In the genomic region with DNA sequence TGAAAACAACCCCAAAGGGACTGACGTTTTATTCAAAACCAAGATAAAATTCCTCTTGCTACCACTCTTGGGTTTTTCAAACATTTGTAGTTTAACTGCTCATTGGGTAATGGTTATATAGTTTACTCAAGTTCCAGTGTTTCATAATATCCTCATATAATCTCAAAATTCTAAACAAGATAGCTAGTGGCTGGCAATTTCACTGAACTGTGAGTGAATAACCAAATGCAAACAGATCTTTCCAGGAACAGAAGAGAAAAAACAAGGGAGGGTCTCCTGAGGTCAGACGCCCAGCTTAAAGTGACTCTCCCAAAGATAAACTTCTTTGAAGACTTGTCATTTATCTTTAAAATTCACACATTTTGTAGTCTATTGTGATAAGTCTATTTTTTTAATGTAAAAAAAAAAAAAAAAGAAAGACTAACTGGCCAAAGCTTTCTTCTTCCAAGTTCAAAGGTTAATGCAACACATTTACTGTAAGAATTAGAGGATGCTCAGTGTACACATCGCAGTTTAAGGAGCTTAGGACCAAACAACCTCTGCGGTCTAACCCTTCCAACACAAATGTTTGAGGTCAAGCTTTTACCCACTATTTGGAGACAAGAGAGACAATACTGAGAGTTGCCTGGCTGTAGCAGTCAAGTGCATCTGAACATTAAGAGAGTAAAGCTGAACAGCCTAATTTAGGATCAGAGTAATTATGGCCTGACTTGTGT, we compare ENCODE assay signal across 1 cellular context.
A peak's percentile ranks its signal among the peaks of the same experiment; 100 is the strongest.
TF ChIP-seq lines count a peak whose summit lies in the region.

No MANE protein-coding gene starts in this region.

TF ChIP-seq in HepG2, 621 proteins besides CTCF, POLR2A, EP300 and RAD21 (continued from another document and continues in another):
- TF ChIP-seq, protein P1, sequence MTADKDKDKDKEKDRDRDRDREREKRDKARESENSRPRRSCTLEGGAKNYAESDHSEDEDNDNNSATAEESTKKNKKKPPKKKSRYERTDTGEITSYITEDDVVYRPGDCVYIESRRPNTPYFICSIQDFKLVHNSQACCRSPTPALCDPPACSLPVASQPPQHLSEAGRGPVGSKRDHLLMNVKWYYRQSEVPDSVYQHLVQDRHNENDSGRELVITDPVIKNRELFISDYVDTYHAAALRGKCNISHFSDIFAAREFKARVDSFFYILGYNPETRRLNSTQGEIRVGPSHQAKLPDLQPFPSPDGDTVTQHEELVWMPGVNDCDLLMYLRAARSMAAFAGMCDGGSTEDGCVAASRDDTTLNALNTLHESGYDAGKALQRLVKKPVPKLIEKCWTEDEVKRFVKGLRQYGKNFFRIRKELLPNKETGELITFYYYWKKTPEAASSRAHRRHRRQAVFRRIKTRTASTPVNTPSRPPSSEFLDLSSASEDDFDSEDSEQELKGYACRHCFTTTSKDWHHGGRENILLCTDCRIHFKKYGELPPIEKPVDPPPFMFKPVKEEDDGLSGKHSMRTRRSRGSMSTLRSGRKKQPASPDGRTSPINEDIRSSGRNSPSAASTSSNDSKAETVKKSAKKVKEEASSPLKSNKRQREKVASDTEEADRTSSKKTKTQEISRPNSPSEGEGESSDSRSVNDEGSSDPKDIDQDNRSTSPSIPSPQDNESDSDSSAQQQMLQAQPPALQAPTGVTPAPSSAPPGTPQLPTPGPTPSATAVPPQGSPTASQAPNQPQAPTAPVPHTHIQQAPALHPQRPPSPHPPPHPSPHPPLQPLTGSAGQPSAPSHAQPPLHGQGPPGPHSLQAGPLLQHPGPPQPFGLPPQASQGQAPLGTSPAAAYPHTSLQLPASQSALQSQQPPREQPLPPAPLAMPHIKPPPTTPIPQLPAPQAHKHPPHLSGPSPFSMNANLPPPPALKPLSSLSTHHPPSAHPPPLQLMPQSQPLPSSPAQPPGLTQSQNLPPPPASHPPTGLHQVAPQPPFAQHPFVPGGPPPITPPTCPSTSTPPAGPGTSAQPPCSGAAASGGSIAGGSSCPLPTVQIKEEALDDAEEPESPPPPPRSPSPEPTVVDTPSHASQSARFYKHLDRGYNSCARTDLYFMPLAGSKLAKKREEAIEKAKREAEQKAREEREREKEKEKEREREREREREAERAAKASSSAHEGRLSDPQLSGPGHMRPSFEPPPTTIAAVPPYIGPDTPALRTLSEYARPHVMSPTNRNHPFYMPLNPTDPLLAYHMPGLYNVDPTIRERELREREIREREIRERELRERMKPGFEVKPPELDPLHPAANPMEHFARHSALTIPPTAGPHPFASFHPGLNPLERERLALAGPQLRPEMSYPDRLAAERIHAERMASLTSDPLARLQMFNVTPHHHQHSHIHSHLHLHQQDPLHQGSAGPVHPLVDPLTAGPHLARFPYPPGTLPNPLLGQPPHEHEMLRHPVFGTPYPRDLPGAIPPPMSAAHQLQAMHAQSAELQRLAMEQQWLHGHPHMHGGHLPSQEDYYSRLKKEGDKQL (CRISPR knock-in tag; IDR thresholded peaks at IDR 0.05; ENCODE audit: low read depth), result 0 out of 2 replicates have a peak, but pooled peaks have one; percentile 65
- no peak for TF ChIP-seq ZNF550 (CRISPR knock-in tag; IDR thresholded peaks at IDR 0.05; ENCODE audit: borderline replicate concordance)
- TF ChIP-seq, protein P2, sequence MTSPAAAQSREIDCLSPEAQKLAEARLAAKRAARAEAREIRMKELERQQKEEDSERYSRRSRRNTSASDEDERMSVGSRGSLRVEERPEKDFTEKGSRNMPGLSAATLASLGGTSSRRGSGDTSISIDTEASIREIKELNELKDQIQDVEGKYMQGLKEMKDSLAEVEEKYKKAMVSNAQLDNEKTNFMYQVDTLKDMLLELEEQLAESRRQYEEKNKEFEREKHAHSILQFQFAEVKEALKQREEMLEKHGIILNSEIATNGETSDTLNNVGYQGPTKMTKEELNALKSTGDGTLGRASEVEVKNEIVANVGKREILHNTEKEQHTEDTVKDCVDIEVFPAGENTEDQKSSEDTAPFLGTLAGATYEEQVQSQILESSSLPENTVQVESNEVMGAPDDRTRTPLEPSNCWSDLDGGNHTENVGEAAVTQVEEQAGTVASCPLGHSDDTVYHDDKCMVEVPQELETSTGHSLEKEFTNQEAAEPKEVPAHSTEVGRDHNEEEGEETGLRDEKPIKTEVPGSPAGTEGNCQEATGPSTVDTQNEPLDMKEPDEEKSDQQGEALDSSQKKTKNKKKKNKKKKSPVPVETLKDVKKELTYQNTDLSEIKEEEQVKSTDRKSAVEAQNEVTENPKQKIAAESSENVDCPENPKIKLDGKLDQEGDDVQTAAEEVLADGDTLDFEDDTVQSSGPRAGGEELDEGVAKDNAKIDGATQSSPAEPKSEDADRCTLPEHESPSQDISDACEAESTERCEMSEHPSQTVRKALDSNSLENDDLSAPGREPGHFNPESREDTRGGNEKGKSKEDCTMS (CRISPR knock-in tag; conservative IDR thresholded peaks at IDR 0.05), result no peak
- 0 out of 2 replicates have a peak, but pooled peaks have one; percentile 9 for TF ChIP-seq ZNF644 (CRISPR knock-in tag; IDR thresholded peaks at IDR 0.05; ENCODE audit: low read depth)
- TF ChIP-seq, protein P3, sequence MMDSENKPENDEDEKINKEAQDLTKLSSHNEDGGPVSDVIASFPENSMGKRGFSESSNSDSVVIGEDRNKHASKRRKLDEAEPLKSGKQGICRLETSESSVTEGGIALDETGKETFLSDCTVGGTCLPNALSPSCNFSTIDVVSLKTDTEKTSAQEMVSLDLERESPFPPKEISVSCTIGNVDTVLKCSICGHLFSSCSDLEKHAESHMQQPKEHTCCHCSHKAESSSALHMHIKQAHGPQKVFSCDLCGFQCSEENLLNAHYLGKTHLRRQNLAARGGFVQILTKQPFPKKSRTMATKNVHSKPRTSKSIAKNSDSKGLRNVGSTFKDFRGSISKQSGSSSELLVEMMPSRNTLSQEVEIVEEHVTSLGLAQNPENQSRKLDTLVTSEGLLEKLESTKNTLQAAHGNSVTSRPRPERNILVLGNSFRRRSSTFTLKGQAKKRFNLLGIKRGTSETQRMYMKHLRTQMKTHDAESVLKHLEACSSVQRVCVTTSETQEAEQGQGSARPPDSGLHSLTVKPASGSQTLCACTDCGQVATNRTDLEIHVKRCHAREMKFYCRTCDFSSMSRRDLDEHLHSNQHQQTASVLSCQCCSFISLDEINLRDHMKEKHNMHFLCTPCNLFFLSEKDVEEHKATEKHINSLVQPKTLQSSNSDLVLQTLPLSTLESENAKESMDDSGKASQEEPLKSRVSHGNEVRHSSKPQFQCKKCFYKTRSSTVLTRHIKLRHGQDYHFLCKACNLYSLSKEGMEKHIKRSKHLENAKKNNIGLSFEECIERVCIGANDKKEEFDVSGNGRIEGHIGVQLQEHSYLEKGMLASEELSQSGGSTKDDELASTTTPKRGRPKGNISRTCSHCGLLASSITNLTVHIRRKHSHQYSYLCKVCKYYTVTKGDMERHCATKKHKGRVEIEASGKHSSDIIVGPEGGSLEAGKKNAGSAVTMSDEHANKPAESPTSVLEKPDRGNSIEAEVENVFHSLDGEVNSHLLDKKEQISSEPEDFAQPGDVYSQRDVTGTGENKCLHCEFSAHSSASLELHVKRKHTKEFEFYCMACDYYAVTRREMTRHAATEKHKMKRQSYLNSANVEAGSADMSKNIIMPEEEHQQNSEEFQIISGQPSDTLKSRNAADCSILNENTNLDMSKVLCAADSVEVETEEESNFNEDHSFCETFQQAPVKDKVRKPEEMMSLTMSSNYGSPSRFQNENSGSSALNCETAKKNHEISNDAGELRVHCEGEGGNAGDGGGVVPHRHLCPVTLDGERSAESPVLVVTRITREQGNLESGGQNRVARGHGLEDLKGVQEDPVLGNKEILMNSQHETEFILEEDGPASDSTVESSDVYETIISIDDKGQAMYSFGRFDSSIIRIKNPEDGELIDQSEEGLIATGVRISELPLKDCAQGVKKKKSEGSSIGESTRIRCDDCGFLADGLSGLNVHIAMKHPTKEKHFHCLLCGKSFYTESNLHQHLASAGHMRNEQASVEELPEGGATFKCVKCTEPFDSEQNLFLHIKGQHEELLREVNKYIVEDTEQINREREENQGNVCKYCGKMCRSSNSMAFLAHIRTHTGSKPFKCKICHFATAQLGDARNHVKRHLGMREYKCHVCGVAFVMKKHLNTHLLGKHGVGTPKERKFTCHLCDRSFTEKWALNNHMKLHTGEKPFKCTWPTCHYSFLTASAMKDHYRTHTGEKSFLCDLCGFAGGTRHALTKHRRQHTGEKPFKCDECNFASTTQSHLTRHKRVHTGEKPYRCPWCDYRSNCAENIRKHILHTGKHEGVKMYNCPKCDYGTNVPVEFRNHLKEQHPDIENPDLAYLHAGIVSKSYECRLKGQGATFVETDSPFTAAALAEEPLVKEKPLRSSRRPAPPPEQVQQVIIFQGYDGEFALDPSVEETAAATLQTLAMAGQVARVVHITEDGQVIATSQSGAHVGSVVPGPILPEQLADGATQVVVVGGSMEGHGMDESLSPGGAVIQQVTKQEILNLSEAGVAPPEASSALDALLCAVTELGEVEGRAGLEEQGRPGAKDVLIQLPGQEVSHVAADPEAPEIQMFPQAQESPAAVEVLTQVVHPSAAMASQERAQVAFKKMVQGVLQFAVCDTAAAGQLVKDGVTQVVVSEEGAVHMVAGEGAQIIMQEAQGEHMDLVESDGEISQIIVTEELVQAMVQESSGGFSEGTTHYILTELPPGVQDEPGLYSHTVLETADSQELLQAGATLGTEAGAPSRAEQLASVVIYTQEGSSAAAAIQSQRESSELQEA (CRISPR knock-in tag; IDR thresholded peaks at IDR 0.05; ENCODE audit: not compliant biosample characterization), result no peak
- TF ChIP-seq ZNF382 (CRISPR knock-in tag; IDR thresholded peaks at IDR 0.05; ENCODE audit: borderline replicate concordance), result no peak
- 0 out of 2 replicates have a peak, but pooled peaks have one; percentile 61 for TF ChIP-seq ZNF3 (CRISPR knock-in tag; IDR thresholded peaks at IDR 0.05)
- TF ChIP-seq, protein P4, sequence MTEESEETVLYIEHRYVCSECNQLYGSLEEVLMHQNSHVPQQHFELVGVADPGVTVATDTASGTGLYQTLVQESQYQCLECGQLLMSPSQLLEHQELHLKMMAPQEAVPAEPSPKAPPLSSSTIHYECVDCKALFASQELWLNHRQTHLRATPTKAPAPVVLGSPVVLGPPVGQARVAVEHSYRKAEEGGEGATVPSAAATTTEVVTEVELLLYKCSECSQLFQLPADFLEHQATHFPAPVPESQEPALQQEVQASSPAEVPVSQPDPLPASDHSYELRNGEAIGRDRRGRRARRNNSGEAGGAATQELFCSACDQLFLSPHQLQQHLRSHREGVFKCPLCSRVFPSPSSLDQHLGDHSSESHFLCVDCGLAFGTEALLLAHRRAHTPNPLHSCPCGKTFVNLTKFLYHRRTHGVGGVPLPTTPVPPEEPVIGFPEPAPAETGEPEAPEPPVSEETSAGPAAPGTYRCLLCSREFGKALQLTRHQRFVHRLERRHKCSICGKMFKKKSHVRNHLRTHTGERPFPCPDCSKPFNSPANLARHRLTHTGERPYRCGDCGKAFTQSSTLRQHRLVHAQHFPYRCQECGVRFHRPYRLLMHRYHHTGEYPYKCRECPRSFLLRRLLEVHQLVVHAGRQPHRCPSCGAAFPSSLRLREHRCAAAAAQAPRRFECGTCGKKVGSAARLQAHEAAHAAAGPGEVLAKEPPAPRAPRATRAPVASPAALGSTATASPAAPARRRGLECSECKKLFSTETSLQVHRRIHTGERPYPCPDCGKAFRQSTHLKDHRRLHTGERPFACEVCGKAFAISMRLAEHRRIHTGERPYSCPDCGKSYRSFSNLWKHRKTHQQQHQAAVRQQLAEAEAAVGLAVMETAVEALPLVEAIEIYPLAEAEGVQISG (CRISPR knock-in tag; IDR thresholded peaks at IDR 0.05), result no peak
- TF ChIP-seq RARA (CRISPR knock-in tag; IDR thresholded peaks at IDR 0.05), result peak; percentile 91
- TF ChIP-seq CREM (IDR thresholded peaks at IDR 0.05), result peak; percentile 86
- no peak for TF ChIP-seq CREM (CRISPR knock-in tag; IDR thresholded peaks at IDR 0.05)
- TF ChIP-seq CEBPB (IDR thresholded peaks at IDR 0.05; ENCODE audit: borderline replicate concordance, low read depth, low read length), result peak; percentile 37; the same call in 1 of the 2 replicates
- TF ChIP-seq, protein P5, sequence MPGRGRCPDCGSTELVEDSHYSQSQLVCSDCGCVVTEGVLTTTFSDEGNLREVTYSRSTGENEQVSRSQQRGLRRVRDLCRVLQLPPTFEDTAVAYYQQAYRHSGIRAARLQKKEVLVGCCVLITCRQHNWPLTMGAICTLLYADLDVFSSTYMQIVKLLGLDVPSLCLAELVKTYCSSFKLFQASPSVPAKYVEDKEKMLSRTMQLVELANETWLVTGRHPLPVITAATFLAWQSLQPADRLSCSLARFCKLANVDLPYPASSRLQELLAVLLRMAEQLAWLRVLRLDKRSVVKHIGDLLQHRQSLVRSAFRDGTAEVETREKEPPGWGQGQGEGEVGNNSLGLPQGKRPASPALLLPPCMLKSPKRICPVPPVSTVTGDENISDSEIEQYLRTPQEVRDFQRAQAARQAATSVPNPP (CRISPR knock-in tag; IDR thresholded peaks at IDR 0.05), result no peak
- TF ChIP-seq PAWR (CRISPR knock-in tag; IDR thresholded peaks at IDR 0.05; ENCODE audit: borderline replicate concordance), result no peak
- TF ChIP-seq ZNF768 (CRISPR knock-in tag; IDR thresholded peaks at IDR 0.05), result no peak
- TF ChIP-seq, protein P6, sequence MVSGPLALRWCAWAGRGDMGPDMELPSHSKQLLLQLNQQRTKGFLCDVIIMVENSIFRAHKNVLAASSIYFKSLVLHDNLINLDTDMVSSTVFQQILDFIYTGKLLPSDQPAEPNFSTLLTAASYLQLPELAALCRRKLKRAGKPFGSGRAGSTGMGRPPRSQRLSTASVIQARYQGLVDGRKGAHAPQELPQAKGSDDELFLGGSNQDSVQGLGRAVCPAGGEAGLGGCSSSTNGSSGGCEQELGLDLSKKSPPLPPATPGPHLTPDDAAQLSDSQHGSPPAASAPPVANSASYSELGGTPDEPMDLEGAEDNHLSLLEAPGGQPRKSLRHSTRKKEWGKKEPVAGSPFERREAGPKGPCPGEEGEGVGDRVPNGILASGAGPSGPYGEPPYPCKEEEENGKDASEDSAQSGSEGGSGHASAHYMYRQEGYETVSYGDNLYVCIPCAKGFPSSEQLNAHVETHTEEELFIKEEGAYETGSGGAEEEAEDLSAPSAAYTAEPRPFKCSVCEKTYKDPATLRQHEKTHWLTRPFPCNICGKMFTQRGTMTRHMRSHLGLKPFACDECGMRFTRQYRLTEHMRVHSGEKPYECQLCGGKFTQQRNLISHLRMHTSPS (CRISPR knock-in tag; IDR thresholded peaks at IDR 0.05; ENCODE audit: low read depth), result no peak
- no peak for TF ChIP-seq PLRG1 (conservative IDR thresholded peaks at IDR 0.05)
